In the genomic region with DNA sequence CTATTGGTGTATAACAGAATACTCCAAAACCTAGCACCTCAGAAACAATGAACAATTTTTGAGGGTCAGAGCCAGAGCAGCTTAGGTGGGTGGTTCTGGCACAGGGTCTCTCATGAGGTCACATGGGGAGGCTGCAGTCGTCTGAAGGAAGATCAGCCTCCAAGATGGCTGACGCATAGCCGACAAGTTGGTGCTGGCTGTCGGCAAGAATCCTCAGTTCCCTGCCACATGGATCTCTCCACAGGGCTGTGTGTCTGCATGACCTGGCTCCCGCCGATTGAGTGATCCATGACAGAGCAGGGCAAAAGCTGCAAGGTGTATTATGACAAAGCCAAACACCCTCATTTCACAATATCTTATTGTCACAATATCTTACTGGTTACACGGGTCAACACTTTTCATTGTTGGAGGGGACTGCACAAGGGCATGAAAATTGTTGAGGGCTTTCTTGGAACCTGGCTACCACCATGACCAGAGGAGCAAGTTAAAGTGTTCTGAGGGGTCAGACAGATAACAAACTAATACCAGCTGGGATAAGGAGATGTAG, we compare ENCODE assay signal across 13 cellular contexts. TPM values are rescaled to one million over a fixed set of nuclear protein-coding genes. Genes with fewer than 3 reads are reported as not detected.
DNase-seq lines count a peak whose midpoint lies in the region; ATAC-seq and TF ChIP-seq lines count a peak whose summit lies in the region.
"Had no signal": no experiment of that assay in that cellular context is flagged by ENCODE, and none has a peak within 500 bp of the region (broad histone marks: within the 10 kb centered on the region; RNA-seq: fewer than 3 reads in every experiment).

No MANE protein-coding gene starts in this region.

- CTCF ChIA-PET in activated CD4-positive, alpha-beta memory T cell treated with anti-CD3 and anti-CD28 coated beads for 36 hours (lab: Charles Lee) = interaction anchor here (0.7 to 1.8 kb wide), 3 partner anchors 31 to 400 kb away, joined by 3 to 6 read pairs (median 3); no protein-coding TSS in a partner anchor
- CTCF ChIA-PET in activated CD4-positive, alpha-beta memory T cell treated with anti-CD3 and anti-CD28 coated beads, Interleukin-2, amount 10 ng/mL, durations not matched to agents 7 days and 5 days (lab: Charles Lee) = interaction anchor here (1.2 to 2.6 kb wide), 2 partner anchors 21 to 32 kb away, joined by 3 to 8 read pairs; no protein-coding TSS in a partner anchor

- peaks cover 72% of the 10 kb centered on the region for H3K4me1 Mint-ChIP-seq in activated CD4-positive, alpha-beta memory T cell treated with anti-CD3 and anti-CD28 coated beads for 36 hours (ENCODE audit: low read depth)
- peaks cover 62% of the 10 kb centered on the region for H3K4me1 Mint-ChIP-seq in activated CD4-positive, alpha-beta memory T cell treated with anti-CD3 and anti-CD28 coated beads, Interleukin-2, amount 10 ng/mL, durations not matched to agents 7 days and 5 days
- peaks cover 66% of the 10 kb centered on the region for H3K4me1 Mint-ChIP-seq in activated T-helper 17 cell treated with anti-CD3 and anti-CD28 coated beads, Interleukin-2, amount 50 U/mL, for 72 hours
- peaks cover 79% of the 10 kb centered on the region for H3K4me1 Mint-ChIP-seq in stimulated activated memory B cell treated with anti-CD40 and anti-IgM and Interleukin-4, amounts not matched to agents 10 μg/mL and 1 μg/mL and 100 μg/mL, for 72 hours

- peaks cover 5% of the 10 kb centered on the region for H3K36me3 Mint-ChIP-seq in activated CD4-positive, alpha-beta memory T cell treated with anti-CD3 and anti-CD28 coated beads for 36 hours
- H3K36me3 Mint-ChIP-seq in activated CD4-positive, alpha-beta memory T cell treated with anti-CD3 and anti-CD28 coated beads, Interleukin-2, amount 10 ng/mL, durations not matched to agents 7 days and 5 days (ENCODE audit: low read depth) = peaks cover 57% of the 10 kb centered on the region
- peaks cover 29% of the 10 kb centered on the region for H3K36me3 Mint-ChIP-seq in activated T-helper 17 cell treated with anti-CD3 and anti-CD28 coated beads, Interleukin-2, amount 50 U/mL, for 72 hours (ENCODE audit: low read depth)
- H3K36me3 Mint-ChIP-seq in stimulated activated memory B cell treated with anti-CD40 and anti-IgM and Interleukin-4, amounts not matched to agents 10 μg/mL and 1 μg/mL and 100 μg/mL, for 72 hours = no peaks in the 10 kb centered on the region

- H3K27me3 Mint-ChIP-seq in activated CD4-positive, alpha-beta memory T cell treated with anti-CD3 and anti-CD28 coated beads for 36 hours = no peaks in the 10 kb centered on the region
- no peaks in the 10 kb centered on the region for H3K27me3 Mint-ChIP-seq in activated CD4-positive, alpha-beta memory T cell treated with anti-CD3 and anti-CD28 coated beads, Interleukin-2, amount 10 ng/mL, durations not matched to agents 7 days and 5 days
- H3K27me3 Mint-ChIP-seq in activated T-helper 17 cell treated with anti-CD3 and anti-CD28 coated beads, Interleukin-2, amount 50 U/mL, for 72 hours = no peaks in the 10 kb centered on the region
- no peaks in the 10 kb centered on the region for H3K27me3 Mint-ChIP-seq in stimulated activated memory B cell treated with anti-CD40 and anti-IgM and Interleukin-4, amounts not matched to agents 10 μg/mL and 1 μg/mL and 100 μg/mL, for 72 hours

- no peak for ATAC-seq in activated T-helper 17 cell treated with anti-CD3 and anti-CD28 coated beads, Interleukin-2, amount 50 U/mL, for 72 hours (replicated peaks)
- ATAC-seq in foreskin keratinocyte (peak; percentile 60), GM21529 (IDR thresholded peaks at IDR 0.05; ENCODE audit: unreplicated experiment) (no peak), HG02884 (IDR thresholded peaks at IDR 0.05; ENCODE audit: unreplicated experiment) (no peak)
- ATAC-seq in stimulated activated memory B cell treated with anti-CD40 and anti-IgM and Interleukin-4, amounts not matched to agents 10 μg/mL and 1 μg/mL and 100 μg/mL, for 72 hours = no peak

- peak overlapping the region; percentile 73 for H3K27ac Mint-ChIP-seq in activated CD4-positive, alpha-beta memory T cell treated with anti-CD3 and anti-CD28 coated beads for 36 hours
- H3K27ac Mint-ChIP-seq in activated CD4-positive, alpha-beta memory T cell treated with anti-CD3 and anti-CD28 coated beads, Interleukin-2, amount 10 ng/mL, durations not matched to agents 7 days and 5 days = no peak overlapping the region
- peak overlapping the region; percentile 82 for H3K27ac Mint-ChIP-seq in activated T-helper 17 cell treated with anti-CD3 and anti-CD28 coated beads, Interleukin-2, amount 50 U/mL, for 72 hours
- H3K27ac Mint-ChIP-seq in stimulated activated memory B cell treated with anti-CD40 and anti-IgM and Interleukin-4, amounts not matched to agents 10 μg/mL and 1 μg/mL and 100 μg/mL, for 72 hours = peak overlapping the region; percentile 70

- no peak for TF ChIP-seq CTCF in foreskin keratinocyte (conservative IDR thresholded peaks at IDR 0.05)

- intact Hi-C loops in activated CD4-positive, alpha-beta memory T cell treated with anti-CD3 and anti-CD28 coated beads for 36 hours (cut with micrococcal nuclease) = no loop called here

- H3K9me3 Mint-ChIP-seq in activated CD4-positive, alpha-beta memory T cell treated with anti-CD3 and anti-CD28 coated beads for 36 hours = no peaks in the 10 kb centered on the region
- no peaks in the 10 kb centered on the region for H3K9me3 Mint-ChIP-seq in activated CD4-positive, alpha-beta memory T cell treated with anti-CD3 and anti-CD28 coated beads, Interleukin-2, amount 10 ng/mL, durations not matched to agents 7 days and 5 days
- H3K9me3 Mint-ChIP-seq in activated T-helper 17 cell treated with anti-CD3 and anti-CD28 coated beads, Interleukin-2, amount 50 U/mL, for 72 hours = no peaks in the 10 kb centered on the region
- no peaks in the 10 kb centered on the region for H3K9me3 Mint-ChIP-seq in stimulated activated memory B cell treated with anti-CD40 and anti-IgM and Interleukin-4, amounts not matched to agents 10 μg/mL and 1 μg/mL and 100 μg/mL, for 72 hours

- POLR2A ChIA-PET in activated CD4-positive, alpha-beta memory T cell treated with anti-CD3 and anti-CD28 coated beads for 36 hours (lab: Charles Lee) = no interaction called here
- POLR2A ChIA-PET in activated CD4-positive, alpha-beta memory T cell treated with anti-CD3 and anti-CD28 coated beads, Interleukin-2, amount 10 ng/mL, durations not matched to agents 7 days and 5 days (lab: Charles Lee) = interaction anchor here (1.0 to 4.5 kb wide), 3 partner anchors 11 to 31 kb away, joined by 3 to 130 read pairs (median 3); partner anchors contain the start of gene MYL12A

- H3K4me3 Mint-ChIP-seq in activated CD4-positive, alpha-beta memory T cell treated with anti-CD3 and anti-CD28 coated beads for 36 hours = no peak overlapping the region
- H3K4me3 Mint-ChIP-seq in activated CD4-positive, alpha-beta memory T cell treated with anti-CD3 and anti-CD28 coated beads, Interleukin-2, amount 10 ng/mL, durations not matched to agents 7 days and 5 days = no peak overlapping the region
- peak overlapping the region; percentile 92 for H3K4me3 Mint-ChIP-seq in activated T-helper 17 cell treated with anti-CD3 and anti-CD28 coated beads, Interleukin-2, amount 50 U/mL, for 72 hours
- no peak overlapping the region for H3K4me3 Mint-ChIP-seq in stimulated activated memory B cell treated with anti-CD40 and anti-IgM and Interleukin-4, amounts not matched to agents 10 μg/mL and 1 μg/mL and 100 μg/mL, for 72 hours

- H3K27me3 ChIP-seq in foreskin keratinocyte = no peaks in the 10 kb centered on the region
- H3K27me3 ChIP-seq: tibial artery had no signal

- peaks cover 64% of the 10 kb centered on the region for H3K4me1 ChIP-seq in foreskin keratinocyte

- no peak for DNase-seq in activated CD4-positive, alpha-beta memory T cell treated with anti-CD3 and anti-CD28 coated beads for 36 hours
- no peak for DNase-seq in activated CD4-positive, alpha-beta memory T cell treated with anti-CD3 and anti-CD28 coated beads, Interleukin-2, amount 10 ng/mL, durations not matched to agents 7 days and 5 days
- DNase-seq in foreskin keratinocyte (peak; percentile 71 to 80), NCI-H2107 treated with DMSO at 0.1 percent for 48 hours (lab: John Stamatoyannopoulos, UW; ENCODE audit: unreplicated experiment) (no peak)
- DNase-seq: caudate nucleus, DMS79 treated with DMSO at 0.1 percent for 48 hours, Right ventricle myocardium superior, tibial artery had no signal

- H3K27ac ChIP-seq in foreskin keratinocyte = no peak overlapping the region
- H3K27ac ChIP-seq: tibial artery, VCaP had no signal

RNA-seq across cellular contexts. Expression of gene MYL12B, which starts 4.2 kb away (rescaled TPM):
- 100 to 1,000 TPM; 335 to 339 TPM for total RNA-seq in activated CD4-positive, alpha-beta memory T cell treated with anti-CD3 and anti-CD28 coated beads for 36 hours
- 100 to 1,000 TPM; 371 to 378 TPM for total RNA-seq in activated CD4-positive, alpha-beta memory T cell treated with anti-CD3 and anti-CD28 coated beads, Interleukin-2, amount 10 ng/mL, durations not matched to agents 7 days and 5 days
- total RNA-seq in activated T-helper 17 cell treated with anti-CD3 and anti-CD28 coated beads, Interleukin-2, amount 50 U/mL, for 72 hours = 100 to 1,000 TPM; 206 to 271 TPM
- 808 and 830 TPM in 2 replicates for total RNA-seq in foreskin keratinocyte
- polyA plus RNA-seq in foreskin keratinocyte = 928 and 936 TPM in 2 replicates

RNA-seq across cellular contexts. Expression of gene MYL12A, which starts 18.5 kb away (rescaled TPM):
- total RNA-seq in activated CD4-positive, alpha-beta memory T cell treated with anti-CD3 and anti-CD28 coated beads for 36 hours = 100 to 1,000 TPM; 538 to 542 TPM
- 1,000 to 10,000 TPM; 1,118 to 1,119 TPM for total RNA-seq in activated CD4-positive, alpha-beta memory T cell treated with anti-CD3 and anti-CD28 coated beads, Interleukin-2, amount 10 ng/mL, durations not matched to agents 7 days and 5 days
- 100 to 1,000 TPM; 392 to 483 TPM for total RNA-seq in activated T-helper 17 cell treated with anti-CD3 and anti-CD28 coated beads, Interleukin-2, amount 50 U/mL, for 72 hours
- 549 and 551 TPM in 2 replicates for total RNA-seq in foreskin keratinocyte
- polyA plus RNA-seq in foreskin keratinocyte = 617 and 641 TPM in 2 replicates

RNA-seq across cellular contexts. Expression of gene MYOM1, which starts 46.4 kb away (rescaled TPM):
- total RNA-seq in activated CD4-positive, alpha-beta memory T cell treated with anti-CD3 and anti-CD28 coated beads for 36 hours = 1 to 10 TPM in 1 of 2 experiments, under 1 TPM in 1; 0.90 to 1.2 TPM
- 1 to 10 TPM; 1.7 to 2.4 TPM for total RNA-seq in activated CD4-positive, alpha-beta memory T cell treated with anti-CD3 and anti-CD28 coated beads, Interleukin-2, amount 10 ng/mL, durations not matched to agents 7 days and 5 days
- total RNA-seq in activated T-helper 17 cell treated with anti-CD3 and anti-CD28 coated beads, Interleukin-2, amount 50 U/mL, for 72 hours = 1 to 10 TPM in 1 of 2 donors, under 1 TPM in 1; 0.52 to 2.0 TPM
- total RNA-seq in foreskin keratinocyte = 0.07 and 0.11 TPM in 2 replicates
- 0.03 and 0.10 TPM in 2 replicates for polyA plus RNA-seq in foreskin keratinocyte

Comparison
In these comparisons a context has a peak if more than half of its experiments do, and no peak if none do; other contexts are left out.
1. DNase-seq: peak in foreskin keratinocyte (2 of 2); none in activated CD4-positive, alpha-beta memory T cell treated with anti-CD3 and anti-CD28 coated beads for 36 hours (single experiment), activated CD4-positive, alpha-beta memory T cell treated with anti-CD3 and anti-CD28 coated beads, Interleukin-2, amount 10 ng/mL, durations not matched to agents 7 days and 5 days (single experiment) and NCI-H2107 treated with DMSO at 0.1 percent for 48 hours (single experiment).